ENCODE assay signal across 9 cellular contexts in genomic region chr16:66881560-66881959, GRCh38. TPM values are rescaled to one million over a fixed set of nuclear protein-coding genes. Genes with fewer than 3 reads are reported as not detected.
DNase-seq lines count a peak whose midpoint lies in the region; ATAC-seq and TF ChIP-seq lines count a peak whose summit lies in the region.
"Had no signal": no experiment of that assay in that cellular context is flagged by ENCODE, and none has a peak within 500 bp of the region (broad histone marks: within the 10 kb centered on the region; RNA-seq: fewer than 3 reads in every experiment).

No MANE protein-coding gene starts in this region.

- peaks cover 3% of the 10 kb centered on the region for H3F3A ChIP-seq in SK-N-SH (replicated peaks; ENCODE audit: insufficient read depth)

- H3K9me3 ChIP-seq in SK-N-SH (no peaks in the 10 kb centered on the region), hepatocyte (ENCODE audit: low read depth) (no peaks in the 10 kb centered on the region)

- no peaks in the 10 kb centered on the region for H3K27me3 ChIP-seq in SK-N-SH (ENCODE audit: insufficient read depth)
- no peaks in the 10 kb centered on the region for H3K27me3 ChIP-seq in hepatocyte

- H4K20me1 ChIP-seq in SK-N-SH (ENCODE audit: insufficient read depth) (no peaks in the 10 kb centered on the region), hepatocyte (ENCODE audit: insufficient read depth, poor library complexity, severe bottlenecking) (no peaks in the 10 kb centered on the region)

- H3K4me1 Mint-ChIP-seq in WTC11: peaks cover 15% of the 10 kb centered on the region
- peaks cover 32% of the 10 kb centered on the region for H3K4me1 Mint-ChIP-seq in stimulated activated memory B cell treated with anti-CD40 and anti-IgM and Interleukin-4, amounts not matched to agents 10 μg/mL and 1 μg/mL and 100 μg/mL, for 72 hours

- peak overlapping the region; percentile 95 for H3K4me3 Mint-ChIP-seq in WTC11
- peak overlapping the region; percentile 29 for H3K4me3 Mint-ChIP-seq in stimulated activated memory B cell treated with anti-CD40 and anti-IgM and Interleukin-4, amounts not matched to agents 10 μg/mL and 1 μg/mL and 100 μg/mL, for 72 hours

- DNase-seq in SK-N-SH (no peak), WTC11 (ENCODE audit: low spot score) (no peak), hepatocyte (ENCODE audit: low spot score) (no peak), NCI-H510A (lab: John Stamatoyannopoulos, UW) (no peak), caudate nucleus (lab: John Stamatoyannopoulos, UW) (no peak)
- DNase-seq in stimulated activated CD8-positive, alpha-beta memory T cell treated with anti-CD3 and anti-CD28 coated beads, Interleukin-4, amount 100 ng/mL, for 48 hours: no peak

- H3K27ac ChIP-seq in SK-N-SH (ENCODE audit: low read depth in 2 of 2, low read length in 1 of 2) (no peak overlapping the region), hepatocyte (no peak overlapping the region), caudate nucleus (ENCODE audit: low read depth, low read length) (no peak overlapping the region)

- ATAC-seq in SK-N-SH treated with all-trans-retinoic acid at 6 μM for 48 hours (no peak), WTC11 (no peak)
- no peak for ATAC-seq in stimulated activated memory B cell treated with anti-CD40 and anti-IgM and Interleukin-4, amounts not matched to agents 10 μg/mL and 1 μg/mL and 100 μg/mL, for 72 hours

- H2AFZ ChIP-seq in SK-N-SH (ENCODE audit: low read depth) (no peak overlapping the region), hepatocyte (no peak overlapping the region)

- peaks cover 0 to 7% of the 10 kb centered on the region in 2 experiments; a peak in 1 of 4 replicates for H3K4me1 ChIP-seq in SK-N-SH (ENCODE audit: control insufficient read depth in 1 of 2, insufficient read depth in 2 of 2, low read depth in 1 of 2, low read length in 1 of 2)
- peaks cover 5% of the 10 kb centered on the region for H3K4me1 ChIP-seq in hepatocyte (ENCODE audit: insufficient read depth)

- H3K4me3 ChIP-seq in SK-N-SH (ENCODE audit: low read depth in 2 of 2, low read length in 1 of 2): peak overlapping the region; percentile 43 to 74; a peak in 3 of 4 replicates
- peak overlapping the region; percentile 69 for H3K4me3 ChIP-seq in hepatocyte

- H3K36me3 ChIP-seq in SK-N-SH (replicated peaks in 1 of 2; ENCODE audit: control insufficient read depth in 1 of 2, insufficient read depth in 2 of 2, low read length in 1 of 2): peaks cover 10 to 19% of the 10 kb centered on the region in 2 experiments
- H3K36me3 ChIP-seq in hepatocyte (replicated peaks; ENCODE audit: insufficient read depth, low read depth): no peaks in the 10 kb centered on the region

- no peak overlapping the region for H3K27ac Mint-ChIP-seq in WTC11
- no peak overlapping the region for H3K27ac Mint-ChIP-seq in stimulated activated memory B cell treated with anti-CD40 and anti-IgM and Interleukin-4, amounts not matched to agents 10 μg/mL and 1 μg/mL and 100 μg/mL, for 72 hours

- WGBS in SK-N-SH (ENCODE audit: low lambda C conversion rate): 100% methylated on average over 2 of the region's 2 CpGs
- 68% methylated on average over 2 of the region's 2 CpGs for WGBS in hepatocyte (ENCODE audit: low lambda C conversion rate, missing lambda C conversion rate)

- TF ChIP-seq EP300 in SK-N-SH (IDR thresholded peaks at IDR 0.05; ENCODE audit: borderline replicate concordance in 1 of 2, low read depth in 1 of 2, low read length in 1 of 2): no peak

- H3K9me3 Mint-ChIP-seq in WTC11: no peaks in the 10 kb centered on the region
- H3K9me3 Mint-ChIP-seq in stimulated activated memory B cell treated with anti-CD40 and anti-IgM and Interleukin-4, amounts not matched to agents 10 μg/mL and 1 μg/mL and 100 μg/mL, for 72 hours: no peaks in the 10 kb centered on the region

- TF ChIP-seq RAD21 in SK-N-SH (IDR thresholded peaks at IDR 0.05; ENCODE audit: low read length): no peak

- CTCF ChIA-PET in SK-N-SH (lab: Yijun Ruan, JAX): interaction anchor here (1.0 to 4.0 kb wide), 12 partner anchors 9 to 137 kb away, joined by 3 to 26 read pairs (median 6); partner anchors contain the start of gene NAE1
- CTCF ChIA-PET in WTC11 (lab: Charles Lee): interaction anchor here (1.3 to 3.4 kb wide), 11 partner anchors 10 to 422 kb away, joined by 3 to 31 read pairs (median 13); partner anchors contain the start of gene NAE1

- H3K9me2 ChIP-seq in SK-N-SH (no peaks in the 10 kb centered on the region), hepatocyte (replicated peaks; ENCODE audit: insufficient read depth) (no peaks in the 10 kb centered on the region)

- peaks cover 11% of the 10 kb centered on the region for H3K27me3 Mint-ChIP-seq in WTC11 (ENCODE audit: low read depth)
- H3K27me3 Mint-ChIP-seq in stimulated activated memory B cell treated with anti-CD40 and anti-IgM and Interleukin-4, amounts not matched to agents 10 μg/mL and 1 μg/mL and 100 μg/mL, for 72 hours: no peaks in the 10 kb centered on the region

- H3K36me3 Mint-ChIP-seq in WTC11: peaks cover 20% of the 10 kb centered on the region
- H3K36me3 Mint-ChIP-seq in stimulated activated memory B cell treated with anti-CD40 and anti-IgM and Interleukin-4, amounts not matched to agents 10 μg/mL and 1 μg/mL and 100 μg/mL, for 72 hours: peaks cover 22% of the 10 kb centered on the region

- H3K79me2 ChIP-seq in SK-N-SH (ENCODE audit: insufficient read depth) (peaks cover 20% of the 10 kb centered on the region), hepatocyte (peaks cover 36% of the 10 kb centered on the region)

- no peak overlapping the region for H3K9ac ChIP-seq in SK-N-SH

- POLR2A ChIA-PET in SK-N-SH (lab: Yijun Ruan, JAX) (interaction anchor here (1.2 to 1.5 kb wide), 2 partner anchors 9 to 14 kb away, joined by 3 to 4 read pairs; no protein-coding TSS in a partner anchor), WTC11 (lab: Charles Lee) (interaction anchor here (0.6 kb wide), 1 partner anchor 9 kb away, joined by 3 read pairs; no protein-coding TSS in a partner anchor)

- H3K4me2 ChIP-seq in SK-N-SH (peak overlapping the region; percentile 95), hepatocyte (peak overlapping the region; percentile 99)

- TF ChIP-seq CTCF in SK-N-SH (IDR thresholded peaks at IDR 0.05) (no peak), WTC11 (IDR thresholded peaks at IDR 0.05) (no peak), hepatocyte (IDR thresholded peaks at IDR 0.05; ENCODE audit: poor library complexity) (no peak)

TF ChIP-seq in SK-N-SH, 30 proteins besides CTCF, POLR2A, EP300 and RAD21:
- no peak for TF ChIP-seq RFX5 (IDR thresholded peaks at IDR 0.05; ENCODE audit: low read length)
- no peak for TF ChIP-seq GATA2 (CRISPR knock-in tag; IDR thresholded peaks at IDR 0.05)
- no peak for TF ChIP-seq NRF1 (IDR thresholded peaks at IDR 0.05; ENCODE audit: low read depth, low read length)
- TF ChIP-seq TEAD4 (IDR thresholded peaks at IDR 0.05; ENCODE audit: borderline replicate concordance, insufficient read depth): no peak

TF ChIP-seq in SK-N-SH treated with all-trans-retinoic acid at 6 μM for 48 hours, 23 proteins besides CTCF, POLR2A, EP300 and RAD21 (continues in another document):
- TF ChIP-seq SNAI2 (CRISPR knock-in tag; IDR thresholded peaks at IDR 0.05): no peak

TF ChIP-seq in WTC11, 78 proteins besides CTCF, POLR2A, EP300 and RAD21:
- TF ChIP-seq ZNF232 (CRISPR knock-in tag; IDR thresholded peaks at IDR 0.05) (no peak), HMGA2 (CRISPR knock-in tag; IDR thresholded peaks at IDR 0.05) (no peak), USF1 (CRISPR knock-in tag; IDR thresholded peaks at IDR 0.05) (no peak), OVOL2 (CRISPR knock-in tag; IDR thresholded peaks at IDR 0.05; ENCODE audit: borderline replicate concordance) (no peak)
TF ChIP-seq in WTC11: peak in this region for 0.

RNA-seq across cellular contexts. Expression of gene PDP2, which starts 1.2 kb away (rescaled TPM):
- polyA plus RNA-seq in SK-N-SH (2012; rRNA removed) (4.7 and 7.3 TPM in 2 replicates), hepatocyte (3.5 and 5.2 TPM in 2 replicates)
- 3.8 and 4.9 TPM in 2 replicates for polyA plus RNA-seq in SK-N-SH (2012; cell fraction: cytosol; rRNA removed)
- 9.4 and 10.9 TPM in 2 replicates for polyA plus RNA-seq in SK-N-SH (2012; cell fraction: nucleus; rRNA removed)
- total RNA-seq in WTC11 (2021) (26.4 to 28.4 TPM (median 27.0 TPM) in 3 replicates), hepatocyte (9.7 and 17.7 TPM in 2 replicates)

RNA-seq across cellular contexts. Expression of gene CDH16, which starts 37.1 kb away (rescaled TPM):
- polyA plus RNA-seq in SK-N-SH (2012; rRNA removed) (not detected in 2 replicates), hepatocyte (2.2 and 4.4 TPM in 2 replicates)
- polyA plus RNA-seq in SK-N-SH (2012; cell fraction: cytosol; rRNA removed): not detected in 2 replicates
- 0.02 TPM in 1 of 2 replicates, not detected in the other for polyA plus RNA-seq in SK-N-SH (2012; cell fraction: nucleus; rRNA removed)
- total RNA-seq in WTC11 (2021) (not detected in 3 replicates), hepatocyte (2.9 and 3.2 TPM in 2 replicates)
- total RNA-seq: glomerular endothelial cell had no signal

RNA-seq across cellular contexts. Expression of gene CA7, which starts 37.3 kb away (rescaled TPM):
- polyA plus RNA-seq in SK-N-SH (2012; rRNA removed): 0.11 and 0.12 TPM in 2 replicates
- 0.07 and 0.10 TPM in 2 replicates for polyA plus RNA-seq in SK-N-SH (2012; cell fraction: cytosol; rRNA removed)
- 0.08 and 0.15 TPM in 2 replicates for polyA plus RNA-seq in SK-N-SH (2012; cell fraction: nucleus; rRNA removed)
- 1.4 to 2.2 TPM (median 1.6 TPM) in 3 replicates for total RNA-seq in WTC11 (2021)
- 2.5 and 3.3 TPM in 2 replicates for total RNA-seq in hepatocyte
- 0.25 and 3.3 TPM in 2 replicates for polyA plus RNA-seq in hepatocyte
- total RNA-seq: glomerular endothelial cell had no signal

RNA-seq across cellular contexts. Expression of gene RRAD, which starts 43.8 kb away (rescaled TPM):
- 9.3 and 11.7 TPM in 2 replicates for polyA plus RNA-seq in SK-N-SH (2012; rRNA removed)
- 3.5 and 5.2 TPM in 2 replicates for polyA plus RNA-seq in SK-N-SH (2012; cell fraction: cytosol; rRNA removed)
- 16.5 and 22.1 TPM in 2 replicates for polyA plus RNA-seq in SK-N-SH (2012; cell fraction: nucleus; rRNA removed)
- 0.16 to 0.52 TPM (median 0.18 TPM) in 3 replicates for total RNA-seq in WTC11 (2021)
- 8.2 and 8.8 TPM in 2 replicates for total RNA-seq in hepatocyte
- polyA plus RNA-seq in hepatocyte: 16.3 and 27.6 TPM in 2 replicates

RNA-seq across cellular contexts. Expression of gene NAE1, which starts 50.8 kb away (rescaled TPM):
- polyA plus RNA-seq in SK-N-SH (2012; rRNA removed) (33.8 and 45.5 TPM in 2 replicates), hepatocyte (58.7 and 60.3 TPM in 2 replicates)
- polyA plus RNA-seq in SK-N-SH (2012; cell fraction: cytosol; rRNA removed): 53.9 and 68.0 TPM in 2 replicates
- polyA plus RNA-seq in SK-N-SH (2012; cell fraction: nucleus; rRNA removed): 18.4 and 44.0 TPM in 2 replicates
- total RNA-seq in WTC11 (2021) (103 to 129 TPM (median 107 TPM) in 3 replicates), hepatocyte (68.5 and 72.6 TPM in 2 replicates)
